13 cellular contexts compared by ENCODE assay signal in genomic region chr7:142799483-142799882, GRCh38. TPM values are rescaled to one million over a fixed set of nuclear protein-coding genes. Genes with fewer than 3 reads are reported as not detected.
A peak's percentile ranks its signal among the peaks of the same experiment; 100 is the strongest.
DNase-seq lines count a peak whose midpoint lies in the region; ATAC-seq and TF ChIP-seq lines count a peak whose summit lies in the region.
"Had no signal": no experiment of that assay in that cellular context is flagged by ENCODE, and none has a peak within 500 bp of the region (broad histone marks: within the 10 kb centered on the region; RNA-seq: fewer than 3 reads in every experiment).

No MANE protein-coding gene starts in this region.

- peak overlapping the region; percentile 94 to 100 for H3K4me3 Mint-ChIP-seq in activated T-cell treated with anti-CD3 and anti-CD28 coated beads, Interleukin-2, amount 50 U/mL, for 72 hours
- H3K4me3 Mint-ChIP-seq in immature natural killer cell: peak overlapping the region; percentile 98 to 100 (median 100)

- H3K4me1 ChIP-seq in thymus (ENCODE audit: control insufficient read depth, insufficient read depth, low read length): peaks cover 40% of the 10 kb centered on the region
- H3K4me1 ChIP-seq: SJCRH30 had no signal

- peaks cover 56% of the 10 kb centered on the region for H3K36me3 ChIP-seq in thymus (ENCODE audit: control insufficient read depth, insufficient read depth)
- H3K36me3 ChIP-seq: SJCRH30, thoracic aorta had no signal

- H3K27me3 Mint-ChIP-seq in activated T-cell treated with anti-CD3 and anti-CD28 coated beads, Interleukin-2, amount 50 U/mL, for 72 hours (ENCODE audit: low read depth): no peaks in the 10 kb centered on the region
- H3K27me3 Mint-ChIP-seq in immature natural killer cell (ENCODE audit: low read depth in 3 of 3): peaks cover 16 to 34% (median 22%) of the 10 kb centered on the region in 3 donors

- TF ChIP-seq CTCF in foreskin fibroblast (IDR thresholded peaks at IDR 0.05; ENCODE audit: low read depth, low read length): no peak

- no peaks in the 10 kb centered on the region for H3K9me3 Mint-ChIP-seq in activated T-cell treated with anti-CD3 and anti-CD28 coated beads, Interleukin-2, amount 50 U/mL, for 72 hours
- no peaks in the 10 kb centered on the region for H3K9me3 Mint-ChIP-seq in immature natural killer cell

- peak; percentile 39 for DNase-seq in activated T-cell treated with anti-CD3 and anti-CD28 coated beads, Interleukin-2, amount 50 U/mL, for 1 hour
- no peak for DNase-seq in activated T-cell treated with anti-CD3 and anti-CD28 coated beads for 4 hours
- DNase-seq in activated T-cell treated with anti-CD3 and anti-CD28 coated beads, Interleukin-2, amount 50 U/mL, for 72 hours: no peak
- DNase-seq in immature natural killer cell: no peak
- no peak for DNase-seq in OCI-M1 (lab: John Stamatoyannopoulos, UW)
- DNase-seq in foreskin fibroblast: no peak
- DNase-seq: activated CD4-positive, CD25-positive, alpha-beta regulatory T cell; NCI-H2081 treated with DMSO at 0.1 percent for 48 hours; nucleus accumbens; SJCRH30 had no signal

- H3K36me3 Mint-ChIP-seq in activated T-cell treated with anti-CD3 and anti-CD28 coated beads, Interleukin-2, amount 50 U/mL, for 72 hours (ENCODE audit: insufficient read depth in 2 of 2): peaks cover 52 to 65% of the 10 kb centered on the region in 2 donors
- H3K36me3 Mint-ChIP-seq in immature natural killer cell: peaks cover 39 to 58% (median 46%) of the 10 kb centered on the region in 3 donors

- no peaks in the 10 kb centered on the region for H3K9me3 ChIP-seq in thymus (ENCODE audit: control insufficient read depth)
- H3K9me3 ChIP-seq: SJCRH30, thoracic aorta had no signal

- H3K27ac Mint-ChIP-seq in activated T-cell treated with anti-CD3 and anti-CD28 coated beads, Interleukin-2, amount 50 U/mL, for 72 hours: peak overlapping the region; percentile 90
- peak overlapping the region; percentile 97 to 100 (median 100) for H3K27ac Mint-ChIP-seq in immature natural killer cell

- peak overlapping the region; percentile 77 for H3K4me3 ChIP-seq in thymus (ENCODE audit: low read length)
- H3K4me3 ChIP-seq in foreskin fibroblast (ENCODE audit: low read depth in 1 of 2, low read length in 2 of 2): no peak overlapping the region
- H3K4me3 ChIP-seq: SJCRH30, thoracic aorta had no signal

- no peaks in the 10 kb centered on the region for H3K27me3 ChIP-seq in thymus (ENCODE audit: control insufficient read depth, insufficient read depth)

- no peak for ATAC-seq in activated T-cell treated with anti-CD3 and anti-CD28 coated beads, Interleukin-2, amount 50 U/mL, for 72 hours (replicated peaks in 1 of 2)
- no peak for ATAC-seq in GM18511 (IDR thresholded peaks at IDR 0.05; ENCODE audit: unreplicated experiment)

- H3K27ac ChIP-seq in thymus (ENCODE audit: low read depth): peak overlapping the region; percentile 100
- H3K27ac ChIP-seq: SJCRH30, thoracic aorta had no signal

- 40% methylated on average over 4 of the region's 4 CpGs for WGBS in thymus

- peaks cover 67% of the 10 kb centered on the region for H3K4me1 Mint-ChIP-seq in activated T-cell treated with anti-CD3 and anti-CD28 coated beads, Interleukin-2, amount 50 U/mL, for 72 hours (ENCODE audit: low read depth)
- H3K4me1 Mint-ChIP-seq in immature natural killer cell: peaks cover 83 to 88% of the 10 kb centered on the region in 2 donors

RNA-seq across cellular contexts. Expression of gene PRSS2, which starts 28.7 kb away (rescaled TPM):
- total RNA-seq in activated T-cell treated with anti-CD3 and anti-CD28 coated beads, Interleukin-2, amount 50 U/mL, for 72 hours: not detected
- not detected for polyA plus RNA-seq in immature natural killer cell
- polyA plus RNA-seq in thymus: 23.1 TPM
- total RNA-seq: SJCRH30 had no signal

RNA-seq across cellular contexts. Expression of gene PRSS1, which starts 50.2 kb away (rescaled TPM):
- not detected for total RNA-seq in activated T-cell treated with anti-CD3 and anti-CD28 coated beads, Interleukin-2, amount 50 U/mL, for 72 hours
- polyA plus RNA-seq in immature natural killer cell (under 1 TPM in 1 of 3 donors, not detected in 2; 0.13 TPM), thymus (4.5 TPM)
- total RNA-seq: SJCRH30 had no signal

RNA-seq across cellular contexts. Expression of gene EPHB6, which starts 55.4 kb away (rescaled TPM):
- total RNA-seq in activated T-cell treated with anti-CD3 and anti-CD28 coated beads, Interleukin-2, amount 50 U/mL, for 72 hours: 10 to 100 TPM; 10.9 to 13.6 TPM
- polyA plus RNA-seq in immature natural killer cell: 1 to 10 TPM; 2.4 to 3.8 (median 2.6) TPM
- polyA plus RNA-seq in thymus: 163 TPM

Comparison
In these comparisons a context has a peak if more than half of its experiments do, and no peak if none do; other contexts are left out.
1. RNA of gene PRSS2, which starts 28.7 kb away (polyA plus RNA-seq): 23.1 TPM in thymus (single experiment); not detected in immature natural killer cell; every median in the first group is over 10 times any median in the second.
2. RNA of gene EPHB6, which starts 55.4 kb away (polyA plus RNA-seq): 163 TPM in thymus (single experiment); 2.4 to 3.8 TPM in immature natural killer cell; every median in the first group is over 10 times any median in the second.